ENCODE assay signal across 8 cellular contexts in the genomic region with DNA sequence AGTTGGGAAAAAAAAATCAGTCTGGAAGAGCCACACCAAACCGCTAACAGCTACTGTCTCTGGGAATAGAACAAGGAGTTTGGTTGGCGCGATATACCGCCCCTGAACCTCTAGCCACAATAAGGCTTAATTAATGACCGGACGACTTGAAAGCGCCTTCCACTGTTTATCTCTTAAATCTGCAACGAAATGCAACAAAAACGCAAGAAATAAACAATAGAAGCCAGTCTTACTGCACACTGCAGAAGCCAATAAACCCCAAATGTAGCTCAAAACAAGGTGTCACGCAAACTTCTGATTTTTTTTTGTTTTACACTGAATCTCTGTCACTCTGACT. TPM values are rescaled to one million over a fixed set of nuclear protein-coding genes. Genes with fewer than 3 reads are reported as not detected.
A peak's percentile ranks its signal among the peaks of the same experiment; 100 is the strongest.
DNase-seq lines count a peak whose midpoint lies in the region; ATAC-seq and TF ChIP-seq lines count a peak whose summit lies in the region.

No MANE protein-coding gene starts in this region.

- POLR2A ChIA-PET in OCI-LY7 (lab: Charles Lee): interaction anchor here (0.7 to 6.7 kb wide), 18 partner anchors 10 to 192 kb away, joined by 3 to 83 read pairs (median 4); partner anchors contain the start of genes BTBD19, HECTD3, PLK3 and RNU5D-1

- CTCF ChIA-PET in OCI-LY7 (lab: Charles Lee; ENCODE audit: unreplicated experiment): interaction anchor here (1.4 to 1.6 kb wide), 2 partner anchors 10 to 19 kb away, joined by 4 to 6 read pairs; partner anchors contain the start of gene PLK3

- no peaks in the 10 kb centered on the region for H3K9me2 ChIP-seq in OCI-LY7 (ENCODE audit: insufficient read depth, low read length)

- no peaks in the 10 kb centered on the region for H3K79me2 ChIP-seq in OCI-LY7 (ENCODE audit: insufficient read depth, low read depth, low read length)

- H3K36me3 ChIP-seq in OCI-LY7 (ENCODE audit: insufficient read depth, low read length): no peaks in the 10 kb centered on the region

- H3K4me1 ChIP-seq in OCI-LY7 (ENCODE audit: insufficient read depth, low read length, poor library complexity, severe bottlenecking): peaks cover 37% of the 10 kb centered on the region

- peak overlapping the region; percentile 92 for H3K4me2 ChIP-seq in OCI-LY7 (ENCODE audit: low read length)

- peak overlapping the region; percentile 93 for H3K27ac ChIP-seq in OCI-LY7 (ENCODE audit: low read depth, low read length, poor library complexity, severe bottlenecking)

- peak overlapping the region; percentile 70 for H2AFZ ChIP-seq in OCI-LY7 (ENCODE audit: low read length)

- H3K4me3 ChIP-seq in GM12875 (ENCODE audit: low read depth, low read length): peak overlapping the region; percentile 43
- peak overlapping the region; percentile 67 for H3K4me3 ChIP-seq in OCI-LY7 (ENCODE audit: low read depth, low read length, poor library complexity, severe bottlenecking)
- peak overlapping the region; percentile 47 for H3K4me3 ChIP-seq in epithelial cell of proximal tubule (ENCODE audit: low read depth, low read length)

- TF ChIP-seq CTCF in GM12875 (IDR thresholded peaks at IDR 0.05; ENCODE audit: borderline replicate concordance, insufficient read depth, low read depth, low read length): no peak
- peak; percentile 55 for TF ChIP-seq CTCF in OCI-LY7 (conservative IDR thresholded peaks at IDR 0.05; ENCODE audit: low read length)
- peak; percentile 7 for TF ChIP-seq CTCF in epithelial cell of proximal tubule (conservative IDR thresholded peaks at IDR 0.05; ENCODE audit: low read depth, low read length)
- TF ChIP-seq CTCF in omental fat pad (IDR thresholded peaks at IDR 0.05): no peak

- peak; percentile 7 for ATAC-seq in omental fat pad (ENCODE audit: low FRiP score)
- no peak for ATAC-seq in GM18498 (IDR thresholded peaks at IDR 0.05; ENCODE audit: unreplicated experiment)
- no peak for ATAC-seq in HG03135 (IDR thresholded peaks at IDR 0.05; ENCODE audit: unreplicated experiment)

- no TSS peak for BruUV-seq in OCI-LY7 (replicated peaks; lab: Mats Ljungman, UMichigan)

- DNase-seq in OCI-LY7 (ENCODE audit: low spot score) (no peak), epithelial cell of proximal tubule (ENCODE audit: low read depth) (no peak), omental fat pad (ENCODE audit: low spot score) (no peak), NOMO-1 treated with dmso at 0.1 percent for 144 hours (lab: John Stamatoyannopoulos, UW; ENCODE audit: unreplicated experiment) (no peak)
- DNase-seq in effector CD4-positive, alpha-beta T cell: no peak

- no peaks in the 10 kb centered on the region for H4K20me1 ChIP-seq in OCI-LY7 (ENCODE audit: insufficient read depth, low read length)

- no peaks in the 10 kb centered on the region for H3K9me3 ChIP-seq in OCI-LY7 (ENCODE audit: low read length)

- intact Hi-C loops in OCI-LY7 (cut with micrococcal nuclease; ENCODE audit: unreplicated experiment): loop anchor here (1.0 to 2.0 kb wide), 4 partner anchors 20 to 98 kb away; partner anchors contain the start of gene RNU5D-1

RNA-seq across cellular contexts. Expression of gene BTBD19, which starts 10.9 kb away (rescaled TPM):
- 0.21 and 0.44 TPM in 2 replicates for total RNA-seq in OCI-LY7 (2014; rRNA removed; shearing (Covaris generic))
- total RNA-seq in OCI-LY7 (2022): 2.0 and 2.7 TPM in 2 replicates
- 0.29 and 2.8 TPM in 2 replicates for total RNA-seq in epithelial cell of proximal tubule
- total RNA-seq in omental fat pad: 10 to 100 TPM in 2 of 4 donors, 1 to 10 TPM in 2; 7.5 to 29.8 (median 12.2) TPM

RNA-seq across cellular contexts. Expression of gene DYNLT4, which starts 12.1 kb away (rescaled TPM):
- total RNA-seq in OCI-LY7 (2014; rRNA removed; shearing (Covaris generic)): 1.5 TPM in 1 of 2 replicates, not detected in the other
- total RNA-seq in OCI-LY7 (2022) (not detected in 2 replicates), epithelial cell of proximal tubule (0.29 TPM in 1 of 2 replicates, not detected in the other), omental fat pad (1 to 10 TPM in 1 of 4 donors, under 1 TPM in 1, not detected in 2; 0.65 to 6.3 TPM)

RNA-seq across cellular contexts. Expression of gene PLK3, which starts 19.0 kb away (rescaled TPM):
- 8.3 and 10.1 TPM in 2 replicates for total RNA-seq in OCI-LY7 (2014; rRNA removed; shearing (Covaris generic))
- total RNA-seq in OCI-LY7 (2022) (8.8 and 10.8 TPM in 2 replicates), epithelial cell of proximal tubule (25.5 and 51.1 TPM in 2 replicates), omental fat pad (100 to 1,000 TPM in 1 of 4 donors, 10 to 100 TPM in 3; 27.6 to 156 (median 73.9) TPM)

RNA-seq across cellular contexts. Expression of gene PTCH2, which starts 23.8 kb away (rescaled TPM):
- total RNA-seq in OCI-LY7 (2014; rRNA removed; shearing (Covaris generic)): 0.39 and 0.60 TPM in 2 replicates
- total RNA-seq in OCI-LY7 (2022): 0.68 and 1.0 TPM in 2 replicates
- under 0.01 TPM in 1 of 2 replicates, not detected in the other for total RNA-seq in epithelial cell of proximal tubule
- total RNA-seq in omental fat pad: under 1 TPM; 0.09 to 0.63 (median 0.43) TPM

RNA-seq across cellular contexts. Expression of gene BEST4, which starts 31.3 kb away (rescaled TPM):
- total RNA-seq in OCI-LY7 (2014; rRNA removed; shearing (Covaris generic)): 0.44 and 0.93 TPM in 2 replicates
- 3.1 and 3.3 TPM in 2 replicates for total RNA-seq in OCI-LY7 (2022)
- total RNA-seq in epithelial cell of proximal tubule: 0.07 and 0.12 TPM in 2 replicates
- under 1 TPM in 1 of 4 donors, not detected in 3; 0.24 TPM for total RNA-seq in omental fat pad

Comparison
In these comparisons a context has a peak if more than half of its experiments do, and no peak if none do; other contexts are left out.
1. CTCF ChIP-seq: peak in OCI-LY7 (single experiment) and epithelial cell of proximal tubule (single experiment); none in GM12875 (single experiment) and omental fat pad (0 of 3).
2. Peak in every context shown above with its lines, with median percentiles within 50 percentile points of each other: H3K4me3 ChIP-seq.